ENCODE assay signal across 1 cellular context in genomic region chr20:47543006-47543431, GRCh38.
TF ChIP-seq lines count a peak whose summit lies in the region.

No MANE protein-coding gene starts in this region.

TF ChIP-seq in GM23338, 12 proteins besides CTCF, POLR2A, EP300 and RAD21 (continued from another document):
- TF ChIP-seq REST (IDR thresholded peaks at IDR 0.05; ENCODE audit: unreplicated experiment) (no peak), ZNF462 (CRISPR knock-in tag; IDR thresholded peaks at IDR 0.05) (no peak)
